ENCODE assay signal across 1 cellular context in genomic region chr12:1825382-1826102, GRCh38.
TF ChIP-seq lines count a peak whose summit lies in the region.

No MANE protein-coding gene starts in this region.

TF ChIP-seq in HepG2, 621 proteins besides CTCF, POLR2A, EP300 and RAD21 (continued from another document and continues in another):
- TF ChIP-seq PAXIP1 (CRISPR knock-in tag; conservative IDR thresholded peaks at IDR 0.05): peak; percentile 67
- peak; percentile 61; the same call in 1 of the 2 replicates for TF ChIP-seq NCOR1 (IDR thresholded peaks at IDR 0.05; ENCODE audit: borderline replicate concordance, low read length)
- TF ChIP-seq SOX13 (IDR thresholded peaks at IDR 0.05): no peak
- TF ChIP-seq SOX13 (CRISPR knock-in tag; conservative IDR thresholded peaks at IDR 0.05 in 1 of 2, IDR thresholded peaks at IDR 0.05 in 1 of 2): peak in 1 of 2 experiments; percentile 46; a peak in 1 of 4 replicates
- 0 out of 2 replicates have a peak, but pooled peaks have one; percentile 24 for TF ChIP-seq BCL3 (CRISPR knock-in tag; IDR thresholded peaks at IDR 0.05)
- TF ChIP-seq CEBPG (CRISPR knock-in tag; IDR thresholded peaks at IDR 0.05): 0 out of 2 replicates have a peak, but pooled peaks have one; percentile 2
- no peak for TF ChIP-seq MZF1 (CRISPR knock-in tag; IDR thresholded peaks at IDR 0.05; ENCODE audit: borderline replicate concordance)
- TF ChIP-seq RARA (CRISPR knock-in tag; IDR thresholded peaks at IDR 0.05): peak; percentile 54; the same call in 1 of the 2 replicates
- TF ChIP-seq CHCHD3 (CRISPR knock-in tag; IDR thresholded peaks at IDR 0.05): no peak
- 0 out of 2 replicates have a peak, but pooled peaks have one; percentile 18 for TF ChIP-seq ZFP91 (CRISPR knock-in tag; IDR thresholded peaks at IDR 0.05; ENCODE audit: borderline replicate concordance)
- peak; percentile 34 for TF ChIP-seq IKZF4 (CRISPR knock-in tag; IDR thresholded peaks at IDR 0.05; ENCODE audit: borderline replicate concordance, low read depth, not compliant biosample characterization)
- peak; percentile 37; the same call in 1 of the 2 replicates for TF ChIP-seq HNF4G (IDR thresholded peaks at IDR 0.05; ENCODE audit: borderline replicate concordance, low read depth, low read length)
- TF ChIP-seq HNF4G (CRISPR knock-in tag; IDR thresholded peaks at IDR 0.05; ENCODE audit: borderline replicate concordance, low read depth): peak; percentile 78; the same call in 1 of the 2 replicates
- TF ChIP-seq RNF2 (conservative IDR thresholded peaks at IDR 0.05; ENCODE audit: low read depth): peak; percentile 58; the same call in 1 of the 2 replicates
- TF ChIP-seq ARID5B (CRISPR knock-in tag; IDR thresholded peaks at IDR 0.05): peak; percentile 73
- no peak for TF ChIP-seq CSRNP2 (CRISPR knock-in tag; conservative IDR thresholded peaks at IDR 0.05; ENCODE audit: low read depth)
- TF ChIP-seq TFDP1 (CRISPR knock-in tag; IDR thresholded peaks at IDR 0.05; ENCODE audit: borderline replicate concordance): peak; percentile 44; the same call in 1 of the 2 replicates
- peak; percentile 60; the same call in 1 of the 2 replicates for TF ChIP-seq IKZF5 (CRISPR knock-in tag; IDR thresholded peaks at IDR 0.05)
- TF ChIP-seq ZFX (CRISPR knock-in tag; IDR thresholded peaks at IDR 0.05; ENCODE audit: low read depth): peak; percentile 65
- 0 out of 2 replicates have a peak, but pooled peaks have one; percentile 44 for TF ChIP-seq ZNF354B (CRISPR knock-in tag; IDR thresholded peaks at IDR 0.05)
- 0 out of 2 replicates have a peak, but pooled peaks have one; percentile 80 for TF ChIP-seq MTA1 (CRISPR knock-in tag; IDR thresholded peaks at IDR 0.05; ENCODE audit: borderline replicate concordance)
- TF ChIP-seq MAX (IDR thresholded peaks at IDR 0.05): peak; percentile 91
- TF ChIP-seq KDM3A (CRISPR knock-in tag; IDR thresholded peaks at IDR 0.05; ENCODE audit: low read depth): 0 out of 2 replicates have a peak, but pooled peaks have one; percentile 38
- 0 out of 2 replicates have a peak, but pooled peaks have one; percentile 9 for TF ChIP-seq NCOA2 (CRISPR knock-in tag; IDR thresholded peaks at IDR 0.05)
- TF ChIP-seq BORCS8-MEF2B (CRISPR knock-in tag; IDR thresholded peaks at IDR 0.05): no peak
- TF ChIP-seq ESRRA (CRISPR knock-in tag; IDR thresholded peaks at IDR 0.05; ENCODE audit: low read depth): peak; percentile 95
- TF ChIP-seq ZFP90 (CRISPR knock-in tag; IDR thresholded peaks at IDR 0.05; ENCODE audit: borderline replicate concordance): no peak
- peak; percentile 91 for TF ChIP-seq SALL1 (CRISPR knock-in tag; IDR thresholded peaks at IDR 0.05)
- TF ChIP-seq ZNF547 (CRISPR knock-in tag; IDR thresholded peaks at IDR 0.05): 0 out of 2 replicates have a peak, but pooled peaks have one; percentile 70
- peak; percentile 48; the same call in 1 of the 2 replicates for TF ChIP-seq HOXA3 (CRISPR knock-in tag; IDR thresholded peaks at IDR 0.05)
- TF ChIP-seq RCOR2 (CRISPR knock-in tag; IDR thresholded peaks at IDR 0.05): 0 out of 2 replicates have a peak, but pooled peaks have one; percentile 67
- TF ChIP-seq NR2F6 (IDR thresholded peaks at IDR 0.05): peak; percentile 38; the same call in 1 of the 2 replicates
- peak; percentile 58; the same call in 1 of the 2 replicates for TF ChIP-seq NR2F6 (CRISPR knock-in tag; IDR thresholded peaks at IDR 0.05)
- peak; percentile 72; the same call in 1 of the 2 replicates for TF ChIP-seq HDAC2 (CRISPR knock-in tag; IDR thresholded peaks at IDR 0.05)
- no peak for TF ChIP-seq ZNF749 (CRISPR knock-in tag; IDR thresholded peaks at IDR 0.05; ENCODE audit: borderline replicate concordance)
- TF ChIP-seq PPARG (CRISPR knock-in tag; conservative IDR thresholded peaks at IDR 0.05): peak; percentile 65; the same call in 1 of the 2 replicates
- no peak for TF ChIP-seq NCOA1 (CRISPR knock-in tag; IDR thresholded peaks at IDR 0.05)
- peak; percentile 13; the same call in 1 of the 2 replicates for TF ChIP-seq STAG1 (CRISPR knock-in tag; IDR thresholded peaks at IDR 0.05)
- 0 out of 2 replicates have a peak, but pooled peaks have one; percentile 16 for TF ChIP-seq ZNF232 (CRISPR knock-in tag; IDR thresholded peaks at IDR 0.05; ENCODE audit: borderline replicate concordance)
- no peak for TF ChIP-seq ZNF691 (CRISPR knock-in tag; IDR thresholded peaks at IDR 0.05; ENCODE audit: borderline replicate concordance, low read depth)
- no peak for TF ChIP-seq ZNF253 (CRISPR knock-in tag; IDR thresholded peaks at IDR 0.05; ENCODE audit: borderline replicate concordance)
- peak; percentile 60 for TF ChIP-seq FOSL2 (CRISPR knock-in tag; IDR thresholded peaks at IDR 0.05)
- TF ChIP-seq MYC (CRISPR knock-in tag; IDR thresholded peaks at IDR 0.05; ENCODE audit: borderline replicate concordance): peak; percentile 34; the same call in 1 of the 2 replicates
- TF ChIP-seq ZNF790 (CRISPR knock-in tag; IDR thresholded peaks at IDR 0.05; ENCODE audit: borderline replicate concordance): no peak
- peak; percentile 13 for TF ChIP-seq SKI (IDR thresholded peaks at IDR 0.05; ENCODE audit: partially characterized antibody)
- TF ChIP-seq ZBTB42 (CRISPR knock-in tag; IDR thresholded peaks at IDR 0.05): no peak
- peak; percentile 56; the same call in 1 of the 2 replicates for TF ChIP-seq FOXO1 (CRISPR knock-in tag; IDR thresholded peaks at IDR 0.05)
- no peak for TF ChIP-seq ATF7-NPFF (CRISPR knock-in tag; IDR thresholded peaks at IDR 0.05; ENCODE audit: low read depth)
- TF ChIP-seq PHF5A (CRISPR knock-in tag; IDR thresholded peaks at IDR 0.05; ENCODE audit: low read depth, unreplicated experiment): no peak
